19 cellular contexts compared by ENCODE assay signal in genomic region chr15:57038496-57038895, GRCh38.
DNase-seq lines count a peak whose midpoint lies in the region; ATAC-seq, FAIRE-seq and TF ChIP-seq lines count a peak whose summit lies in the region.
"Had no signal": no experiment of that assay in that cellular context is flagged by ENCODE, and none has a peak within 500 bp of the region (broad histone marks: within the 10 kb centered on the region; RNA-seq: fewer than 3 reads in every experiment).

No MANE protein-coding gene starts in this region.

- H4K20me1 ChIP-seq in BLaER1 (peaks cover 81% of the 10 kb centered on the region), GM23338 (replicated peaks; ENCODE audit: insufficient read depth) (peaks cover 9% of the 10 kb centered on the region)

- H3K9me3 ChIP-seq in BLaER1 = peaks cover 11% of the 10 kb centered on the region; the same call in 1 of the 2 replicates

- H3K4me3 Mint-ChIP-seq in GM23338 = no peak overlapping the region
- H3K4me3 Mint-ChIP-seq in stimulated activated memory B cell treated with anti-CD40 and anti-IgM and Interleukin-4, amounts not matched to agents 10 μg/mL and 1 μg/mL and 100 μg/mL, for 72 hours = no peak overlapping the region
- H3K4me3 Mint-ChIP-seq: CD14-positive monocyte; CD4-positive, alpha-beta T cell; H9 had no signal

- H3F3A ChIP-seq in GM23338 (replicated peaks; ENCODE audit: low read depth) = no peaks in the 10 kb centered on the region

- intact Hi-C loops in dorsolateral prefrontal cortex (cut with DNase I) = no loop called here

- H3K79me2 ChIP-seq in GM23338 (replicated peaks; ENCODE audit: insufficient read depth) = peaks cover 98% of the 10 kb centered on the region

- no peak overlapping the region for H3K27ac Mint-ChIP-seq in GM23338
- no peak overlapping the region for H3K27ac Mint-ChIP-seq in stimulated activated memory B cell treated with anti-CD40 and anti-IgM and Interleukin-4, amounts not matched to agents 10 μg/mL and 1 μg/mL and 100 μg/mL, for 72 hours
- H3K27ac Mint-ChIP-seq: CD14-positive monocyte; CD4-positive, alpha-beta T cell had no signal

- H3K4me2 ChIP-seq in BLaER1 (peak overlapping the region; percentile 48; the same call in 1 of the 2 replicates), GM23338 (peak overlapping the region; percentile 8; the same call in 1 of the 2 replicates)

- no peak for FAIRE-seq in GM12892 (lab: Jason Lieb, UNC)
- FAIRE-seq: D721Med, GM12891 had no signal

- H3K9me3 Mint-ChIP-seq in GM23338 = no peaks in the 10 kb centered on the region
- no peaks in the 10 kb centered on the region for H3K9me3 Mint-ChIP-seq in stimulated activated memory B cell treated with anti-CD40 and anti-IgM and Interleukin-4, amounts not matched to agents 10 μg/mL and 1 μg/mL and 100 μg/mL, for 72 hours
- H3K9me3 Mint-ChIP-seq: CD14-positive monocyte; CD4-positive, alpha-beta T cell; CD8-positive, alpha-beta memory T cell; H9 had no signal

- peaks cover 3% of the 10 kb centered on the region for H3K27me3 Mint-ChIP-seq in GM23338 (ENCODE audit: insufficient read depth, low read depth, poor library complexity)
- no peaks in the 10 kb centered on the region for H3K27me3 Mint-ChIP-seq in stimulated activated memory B cell treated with anti-CD40 and anti-IgM and Interleukin-4, amounts not matched to agents 10 μg/mL and 1 μg/mL and 100 μg/mL, for 72 hours
- H3K27me3 Mint-ChIP-seq: CD4-positive, alpha-beta T cell; CD8-positive, alpha-beta memory T cell had no signal

- no peak for TF ChIP-seq CTCF in GM23338 (conservative IDR thresholded peaks at IDR 0.05; ENCODE audit: low read depth in 2 of 2)
- TF ChIP-seq CTCF in dorsolateral prefrontal cortex (IDR thresholded peaks at IDR 0.05 in 54 of 56, conservative IDR thresholded peaks at IDR 0.05 in 2 of 56; ENCODE audit: low read depth in 1 of 56, partially characterized antibody in 56 of 56) = no peak

- H3K9me2 ChIP-seq in GM23338 (ENCODE audit: insufficient read depth) = no peaks in the 10 kb centered on the region

- H3K4me3 ChIP-seq in BLaER1 (no peak overlapping the region), GM23338 (no peak overlapping the region), dorsolateral prefrontal cortex (no peak overlapping the region)
- H3K4me3 ChIP-seq: GM23248 had no signal

- no peak for DNase-seq in GM23338 (ENCODE audit: low spot score)
- DNase-seq in dorsolateral prefrontal cortex = no peak
- DNase-seq in substantia nigra (lab: John Stamatoyannopoulos, UW) = no peak
- DNase-seq in GM12892 (ENCODE audit: insufficient read length) = no peak
- no peak for DNase-seq in stimulated activated CD4-positive, alpha-beta T cell treated with anti-CD3 and anti-CD28 coated beads, Interleukin-1b, Interleukin-23, amount 100 ng/mL, for 48 hours
- DNase-seq: CD4-positive, alpha-beta T cell; CD8-positive, alpha-beta memory T cell; DMS 273 treated with DMSO at 0.1 percent for 48 hours; DMS53; DMS79 treated with DMSO at 0.1 percent for 48 hours; GF-D8; GM23248; H9 had no signal

- no peak for TF ChIP-seq POLR2A in GM12892 (IDR thresholded peaks at IDR 0.05; ENCODE audit: low read depth, low read length)

- H3K36me3 ChIP-seq in BLaER1 (0 out of 2 replicates have a peak, but pooled peaks cover 9% of the 10 kb centered on the region), GM23338 (ENCODE audit: insufficient read depth) (no peaks in the 10 kb centered on the region)

- H3K4me1 Mint-ChIP-seq in GM23338 = peaks cover 66% of the 10 kb centered on the region
- H3K4me1 Mint-ChIP-seq in stimulated activated memory B cell treated with anti-CD40 and anti-IgM and Interleukin-4, amounts not matched to agents 10 μg/mL and 1 μg/mL and 100 μg/mL, for 72 hours = peaks cover 72% of the 10 kb centered on the region

- H3K9ac ChIP-seq in BLaER1 = no peak overlapping the region
- H3K9ac ChIP-seq: GM23248 had no signal

- H3K36me3 Mint-ChIP-seq in GM23338 (ENCODE audit: low read depth) = no peaks in the 10 kb centered on the region
- peaks cover 12% of the 10 kb centered on the region for H3K36me3 Mint-ChIP-seq in stimulated activated memory B cell treated with anti-CD40 and anti-IgM and Interleukin-4, amounts not matched to agents 10 μg/mL and 1 μg/mL and 100 μg/mL, for 72 hours

- ATAC-seq in GM23338 = no peak
- ATAC-seq in stimulated activated memory B cell treated with anti-CD40 and anti-IgM and Interleukin-4, amounts not matched to agents 10 μg/mL and 1 μg/mL and 100 μg/mL, for 72 hours = no peak
- ATAC-seq: HCT116 had no signal

- no peaks in the 10 kb centered on the region for H3K27me3 ChIP-seq in BLaER1
- H3K27me3 ChIP-seq in GM23338 (ENCODE audit: insufficient read depth) = no peaks in the 10 kb centered on the region
- H3K27me3 ChIP-seq in dorsolateral prefrontal cortex = no peaks in the 10 kb centered on the region

- H3K4me1 ChIP-seq in BLaER1 (peaks cover 48% of the 10 kb centered on the region), GM23338 (ENCODE audit: insufficient read depth) (peaks cover 61% of the 10 kb centered on the region)

- no peak overlapping the region for H3K27ac ChIP-seq in BLaER1
- H3K27ac ChIP-seq in GM23338 (ENCODE audit: low read depth) = no peak overlapping the region
- H3K27ac ChIP-seq in dorsolateral prefrontal cortex = peak overlapping the region in 44 of 59 donors; percentile 10 to 97 (median 90)
- peak overlapping the region; percentile 39 for H3K27ac ChIP-seq in substantia nigra (ENCODE audit: low read depth, low read length, poor library complexity, severe bottlenecking)
- H3K27ac ChIP-seq: GM23248 had no signal

- H2AFZ ChIP-seq in GM23338 = no peak overlapping the region
- H2AFZ ChIP-seq: GM23248 had no signal

TF ChIP-seq in GM23338, 12 proteins besides CTCF, POLR2A, EP300 and RAD21 (continues in another document):
- TF ChIP-seq ZNF114 (CRISPR knock-in tag; IDR thresholded peaks at IDR 0.05) = no peak
- no peak for TF ChIP-seq NANOG (IDR thresholded peaks at IDR 0.05; ENCODE audit: borderline replicate concordance)
- no peak for TF ChIP-seq POLR2AphosphoS5 (IDR thresholded peaks at IDR 0.05; ENCODE audit: low read depth)
- no peak for TF ChIP-seq EZH2phosphoT487 (IDR thresholded peaks at IDR 0.05; ENCODE audit: unreplicated experiment)
- TF ChIP-seq, protein P1, sequence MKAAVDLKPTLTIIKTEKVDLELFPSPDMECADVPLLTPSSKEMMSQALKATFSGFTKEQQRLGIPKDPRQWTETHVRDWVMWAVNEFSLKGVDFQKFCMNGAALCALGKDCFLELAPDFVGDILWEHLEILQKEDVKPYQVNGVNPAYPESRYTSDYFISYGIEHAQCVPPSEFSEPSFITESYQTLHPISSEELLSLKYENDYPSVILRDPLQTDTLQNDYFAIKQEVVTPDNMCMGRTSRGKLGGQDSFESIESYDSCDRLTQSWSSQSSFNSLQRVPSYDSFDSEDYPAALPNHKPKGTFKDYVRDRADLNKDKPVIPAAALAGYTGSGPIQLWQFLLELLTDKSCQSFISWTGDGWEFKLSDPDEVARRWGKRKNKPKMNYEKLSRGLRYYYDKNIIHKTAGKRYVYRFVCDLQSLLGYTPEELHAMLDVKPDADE (IDR thresholded peaks at IDR 0.05) = no peak
- no peak for TF ChIP-seq REST (IDR thresholded peaks at IDR 0.05; ENCODE audit: unreplicated experiment)
- TF ChIP-seq JUNB (IDR thresholded peaks at IDR 0.05; ENCODE audit: unreplicated experiment) = no peak
- no peak for TF ChIP-seq STAT1 (IDR thresholded peaks at IDR 0.05; ENCODE audit: unreplicated experiment)
- no peak for TF ChIP-seq CREB1 (CRISPR knock-in tag; IDR thresholded peaks at IDR 0.05; ENCODE audit: low read depth)
- no peak for TF ChIP-seq ZNF331 (CRISPR knock-in tag; IDR thresholded peaks at IDR 0.05; ENCODE audit: low read depth)
- TF ChIP-seq EZH2 (IDR thresholded peaks at IDR 0.05; ENCODE audit: low read depth, unreplicated experiment) = no peak

Comparison
In these comparisons a context has a peak if more than half of its experiments do, and no peak if none do; other contexts are left out.
1. H3K27ac ChIP-seq: peak in dorsolateral prefrontal cortex (44 of 59) and substantia nigra (single experiment); none in BLaER1 (single experiment) and GM23338 (single experiment).